In the genomic region with DNA sequence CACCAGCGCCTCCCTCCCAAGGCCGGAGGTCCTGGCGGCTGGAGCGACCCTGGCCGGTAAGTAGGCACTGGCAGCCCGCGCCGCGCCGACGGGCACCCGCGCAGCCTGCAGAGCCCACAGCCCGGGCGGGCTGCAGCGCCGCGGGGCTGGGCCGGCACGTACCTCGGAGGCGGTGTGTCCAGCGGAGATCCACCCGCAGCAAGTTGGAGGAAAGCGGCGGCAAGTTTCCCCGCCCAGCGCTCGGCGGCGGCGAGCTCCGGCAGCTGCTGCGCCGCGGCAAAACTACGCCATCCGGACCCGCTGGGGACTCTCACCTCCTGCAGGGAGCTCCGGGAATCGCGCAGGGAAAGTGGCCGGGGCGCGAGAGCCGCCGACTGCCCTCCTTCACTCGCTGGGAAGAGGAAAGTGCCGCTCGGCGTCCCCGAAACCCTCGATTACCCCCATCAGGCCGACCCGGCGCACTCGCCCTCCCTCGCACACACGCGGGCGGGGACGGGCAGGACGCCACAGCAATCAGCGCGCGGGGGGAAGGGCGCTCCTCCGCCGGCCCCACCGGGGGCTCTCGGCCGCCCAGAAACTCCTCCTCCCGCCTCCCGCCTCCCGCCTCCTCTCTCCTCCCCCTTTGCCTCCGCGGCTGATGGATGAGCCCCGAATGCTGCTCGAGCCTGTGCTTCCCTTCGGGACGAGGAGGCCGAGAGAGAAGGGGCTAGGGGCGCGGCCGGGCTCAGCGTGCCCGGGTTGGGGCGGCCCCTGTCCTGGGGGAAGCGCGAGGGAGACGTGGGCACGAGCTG, we compare ENCODE assay signal across 8 cellular contexts. TPM values are rescaled to one million over a fixed set of nuclear protein-coding genes. Genes with fewer than 3 reads are reported as not detected.
DNase-seq lines count a peak whose midpoint lies in the region; ATAC-seq lines count a peak whose summit lies in the region.

A gene (minus strand): TSS at position 436 of the 791 bp plus-strand sequence. CDS start 24,620 bp downstream, outside the sequence.

- peaks cover 0 to 2% (median 0%) of the 10 kb centered on the region in 3 donors for H3K9me3 Mint-ChIP-seq in IgD-negative memory B cell

- peak within 1 kb of the TSS; percentile 29 for H3K27ac ChIP-seq in SJSA1
- H3K27ac ChIP-seq in neuronal stem cell (replicated peaks; ENCODE audit: low read length) = peak within 1 kb of the TSS; percentile 89
- peak within 1 kb of the TSS; percentile 91 for H3K27ac ChIP-seq in subcutaneous abdominal adipose tissue (ENCODE audit: low read depth, low read length)

- ATAC-seq in GM21528 (IDR thresholded peaks at IDR 0.05; ENCODE audit: low FRiP score, unreplicated experiment) = peak; percentile 72

- H3K18ac ChIP-seq in neuronal stem cell (ENCODE audit: low read length) = peak within 1 kb of the TSS; percentile 99

- peak within 1 kb of the TSS in 1 of 3 donors; percentile 62 for H3K27ac Mint-ChIP-seq in IgD-negative memory B cell

- peak within 1 kb of the TSS; percentile 96 for H2BK15ac ChIP-seq in neuronal stem cell (ENCODE audit: low read length)

- H3K4me2 ChIP-seq in neuronal stem cell (ENCODE audit: insufficient read depth, low read length, poor library complexity, severe bottlenecking) = peak within 1 kb of the TSS; percentile 99

- no peak within 1 kb of the TSS for H4K91ac ChIP-seq in neuronal stem cell (ENCODE audit: low read depth, low read length, poor library complexity)

- peak within 1 kb of the TSS; percentile 43 for H4K8ac ChIP-seq in neuronal stem cell (ENCODE audit: low read depth, low read length)

- peak within 1 kb of the TSS; percentile 98 for H3K14ac ChIP-seq in neuronal stem cell (ENCODE audit: low read length)

- H2BK12ac ChIP-seq in neuronal stem cell (ENCODE audit: low read length) = peak within 1 kb of the TSS; percentile 84

- H3K4me3 ChIP-seq in SJSA1 = peak within 1 kb of the TSS; percentile 82
- peak within 1 kb of the TSS; percentile 92 to 95 for H3K4me3 ChIP-seq in neuronal stem cell (ENCODE audit: low read length in 2 of 2)
- peak within 1 kb of the TSS; percentile 83 to 99 (median 96) for H3K4me3 ChIP-seq in subcutaneous abdominal adipose tissue (ENCODE audit: low read depth in 1 of 5, low read length in 5 of 5)

- H3K9ac ChIP-seq in neuronal stem cell (ENCODE audit: low read depth, low read length, poor library complexity) = peak within 1 kb of the TSS; percentile 98
- peak within 1 kb of the TSS; percentile 77 to 87 (median 85) for H3K9ac ChIP-seq in subcutaneous abdominal adipose tissue (ENCODE audit: low read length in 5 of 5)

- H3K36me3 ChIP-seq in SJSA1 (peaks cover 4% of the 10 kb centered on the region), neuronal stem cell (replicated peaks in 1 of 2; ENCODE audit: control insufficient read depth in 2 of 2, insufficient read depth in 2 of 2, low read length in 2 of 2) (no peaks in the 10 kb centered on the region), subcutaneous abdominal adipose tissue (ENCODE audit: control insufficient read depth in 5 of 5, insufficient read depth in 5 of 5, low read length in 5 of 5) (no peaks in the 10 kb centered on the region)

- no peak within 1 kb of the TSS for H2AK5ac ChIP-seq in neuronal stem cell (ENCODE audit: low read depth, low read length)

- no peak within 1 kb of the TSS for H3K4ac ChIP-seq in neuronal stem cell (ENCODE audit: low read length)

- H2BK120ac ChIP-seq in neuronal stem cell (ENCODE audit: low read depth, low read length) = peak within 1 kb of the TSS; percentile 99

- H3K27me3 ChIP-seq in SJSA1 (replicated peaks) (no peaks in the 10 kb centered on the region), neuronal stem cell (ENCODE audit: control insufficient read depth in 3 of 3, insufficient read depth in 3 of 3, low read depth in 1 of 3, low read length in 3 of 3) (peaks cover 0 to 7% (median 0%) of the 10 kb centered on the region in 3 experiments), subcutaneous abdominal adipose tissue (ENCODE audit: control insufficient read depth in 5 of 5, insufficient read depth in 4 of 5, low read length in 5 of 5) (no peaks in the 10 kb centered on the region)

- peaks cover 8 to 25% (median 15%) of the 10 kb centered on the region in 3 donors for H3K4me1 Mint-ChIP-seq in IgD-negative memory B cell

- peaks cover 29% of the 10 kb centered on the region for H3K27me3 Mint-ChIP-seq in IgD-negative memory B cell

- peaks cover 3% of the 10 kb centered on the region for H3K79me1 ChIP-seq in neuronal stem cell (ENCODE audit: low read depth, low read length)

- WGBS in neuronal stem cell (ENCODE audit: extremely low coverage in 2 of 2, insufficient read length in 2 of 2, insufficient replicate concordance in 1 of 2), 2 donors = no CpG with 5 or more reads among the region's 92 CpGs

- H2AFZ ChIP-seq in neuronal stem cell (ENCODE audit: low read length) = peak within 1 kb of the TSS; percentile 98

- peak; percentile 51 for DNase-seq in DMS 273 treated with DMSO at 0.1 percent for 48 hours (lab: John Stamatoyannopoulos, UW)
- DNase-seq in SJSA1 (ENCODE audit: low read depth in 1 of 2, low spot score in 2 of 2) = peak; percentile 95 to 96
- DNase-seq in activated naive CD4-positive, alpha-beta T cell treated with Interleukin-2 at 50 U/mL for 16 hours = peak; percentile 80
- peak; percentile 87 for DNase-seq in foreskin melanocyte
- DNase-seq in neuronal stem cell (ENCODE audit: low spot score) = peak; percentile 86

- peak within 1 kb of the TSS; percentile 97 for H3K23ac ChIP-seq in neuronal stem cell (ENCODE audit: low read depth, low read length, poor library complexity)

- peaks cover 6% of the 10 kb centered on the region for H3K36me3 Mint-ChIP-seq in IgD-negative memory B cell

- H3K4me1 ChIP-seq in SJSA1 (replicated peaks) = peaks cover 49% of the 10 kb centered on the region
- H3K4me1 ChIP-seq in neuronal stem cell (ENCODE audit: control insufficient read depth in 2 of 2, insufficient read depth in 1 of 2, low read depth in 1 of 2, low read length in 2 of 2) = peaks cover 1 to 9% of the 10 kb centered on the region in 2 donors
- H3K4me1 ChIP-seq in subcutaneous abdominal adipose tissue (ENCODE audit: control insufficient read depth in 5 of 5, insufficient read depth in 5 of 5, low read length in 5 of 5) = peaks cover 4 to 49% (median 40%) of the 10 kb centered on the region in 5 donors

- H3K9me3 ChIP-seq in SJSA1 (replicated peaks) = no peaks in the 10 kb centered on the region
- no peaks in the 10 kb centered on the region for H3K9me3 ChIP-seq in neuronal stem cell (replicated peaks in 1 of 2; ENCODE audit: control insufficient read depth in 2 of 2, insufficient read depth in 1 of 2, low read depth in 1 of 2, low read length in 2 of 2)
- H3K9me3 ChIP-seq in subcutaneous abdominal adipose tissue (ENCODE audit: control insufficient read depth in 5 of 5, low read length in 5 of 5) = no peaks in the 10 kb centered on the region

- H2BK5ac ChIP-seq in neuronal stem cell (ENCODE audit: low read length) = peak within 1 kb of the TSS; percentile 91

- H3K4me3 Mint-ChIP-seq in IgD-negative memory B cell = peak within 1 kb of the TSS; percentile 85 to 96 (median 90)

RNA-seq across cellular contexts. Expression of the gene that starts here (rescaled TPM):
- polyA plus RNA-seq in IgD-negative memory B cell = 2.3 TPM
- 8.8 and 15.2 TPM in 2 replicates for total RNA-seq in SJSA1 (2014; rRNA removed; shearing (Covaris generic))
- polyA plus RNA-seq in neuronal stem cell (2013, experiment 1 of 2) = 5.3 TPM
- polyA plus RNA-seq in neuronal stem cell (2013, experiment 2 of 2) = 5.1 TPM

Comparison
In these comparisons a context has a peak if more than half of its experiments do, and no peak if none do; other contexts are left out.
1. Peak in every context shown above with its lines: DNase-seq, ATAC-seq, H3K4me3 ChIP-seq and H3K27ac ChIP-seq.
2. H3K27ac ChIP-seq: peak in every context shown above with its lines; median percentile 91 in subcutaneous abdominal adipose tissue; 89 in neuronal stem cell; 29 in SJSA1.